ENCODE assay signal across 16 cellular contexts in genomic region chr7:46969303-46970130, GRCh38.
DNase-seq lines count a peak whose midpoint lies in the region; ATAC-seq, FAIRE-seq and TF ChIP-seq lines count a peak whose summit lies in the region.
"Had no signal": no experiment of that assay in that cellular context is flagged by ENCODE, and none has a peak within 500 bp of the region (broad histone marks: within the 10 kb centered on the region; RNA-seq: fewer than 3 reads in every experiment).

No MANE protein-coding gene starts in this region.

- no peak for TF ChIP-seq CTCF in Calu3 (IDR thresholded peaks at IDR 0.05; ENCODE audit: unreplicated experiment)
- no peak for TF ChIP-seq CTCF in colonic mucosa (IDR thresholded peaks at IDR 0.05)
- TF ChIP-seq CTCF in mucosa of descending colon (IDR thresholded peaks at IDR 0.05) = no peak
- no peak for TF ChIP-seq CTCF in brain microvascular endothelial cell (IDR thresholded peaks at IDR 0.05; ENCODE audit: low read depth, low read length, missing control alignments)
- TF ChIP-seq CTCF in suprapubic skin (IDR thresholded peaks at IDR 0.05) = no peak

- peaks cover 27% of the 10 kb centered on the region for H3K36me3 Mint-ChIP-seq in Calu3 (ENCODE audit: insufficient read depth, unreplicated experiment)

- H3K14ac ChIP-seq in trophoblast cell (ENCODE audit: low read length) = no peak overlapping the region

- TSS peak; percentile 93 for BruUV-seq in Calu3 (replicated peaks; lab: Mats Ljungman, UMichigan)

- H2BK12ac ChIP-seq in trophoblast cell (ENCODE audit: low read length) = no peak overlapping the region

- H3K27me3 Mint-ChIP-seq in Calu3 (ENCODE audit: unreplicated experiment) = no peaks in the 10 kb centered on the region
- H3K27me3 Mint-ChIP-seq: activated B cell treated with CpG ODN at 0.5 μM for 24 hours; activated naive CD4-positive, alpha-beta T cell treated with anti-CD3 and anti-CD28 coated beads, Interleukin-2, amount 50 U/mL, for 24 hours; B cell had no signal

- no peaks in the 10 kb centered on the region for H3K9me3 ChIP-seq in colonic mucosa
- H3K9me3 ChIP-seq in mucosa of descending colon = peaks cover 11% of the 10 kb centered on the region
- no peaks in the 10 kb centered on the region for H3K9me3 ChIP-seq in trophoblast cell (ENCODE audit: insufficient read depth, low read depth, low read length)
- no peaks in the 10 kb centered on the region for H3K9me3 ChIP-seq in suprapubic skin

- CTCF ChIA-PET in Calu3 (lab: Charles Lee) = interaction anchor here (0.8 to 1.5 kb wide), 4 partner anchors 14 to 131 kb away, joined by 3 to 4 read pairs (median 3); no protein-coding TSS in a partner anchor

- TF ChIP-seq POLR2A in suprapubic skin (IDR thresholded peaks at IDR 0.05) = no peak
- no peak for TF ChIP-seq POLR2A in GM12892 (IDR thresholded peaks at IDR 0.05; ENCODE audit: low read depth, low read length)

- H3K27ac ChIP-seq in colonic mucosa (peak overlapping the region; percentile 83), brain microvascular endothelial cell (no peak overlapping the region), trophoblast cell (ENCODE audit: low read depth, low read length) (no peak overlapping the region), suprapubic skin (no peak overlapping the region)
- H3K27ac ChIP-seq: esophagus muscularis mucosa had no signal

- no CpG with 5 or more reads among the region's 12 CpGs for WGBS in trophoblast cell (ENCODE audit: extremely low coverage, insufficient coverage, insufficient read length)
- WGBS in suprapubic skin = 77% methylated on average over 12 of the region's 12 CpGs

- H4K12ac ChIP-seq in trophoblast cell (ENCODE audit: low read depth, low read length) = no peak overlapping the region

- no peak for FAIRE-seq in GM12892 (lab: Jason Lieb, UNC)
- FAIRE-seq: colon had no signal

- intact Hi-C loops in Calu3 (cut with micrococcal nuclease; ENCODE audit: unreplicated experiment) (loop anchor here (1.0 to 10.0 kb wide), 8 partner anchors 37 to 1055 kb away; no protein-coding TSS in a partner anchor), colonic mucosa (cut with DNase I) (no loop called here), mucosa of descending colon (cut with DNase I, micrococcal nuclease) (no loop called here)

- H3K4me1 Mint-ChIP-seq in Calu3 (ENCODE audit: low read depth, unreplicated experiment) = peaks cover 54% of the 10 kb centered on the region
- H3K4me1 Mint-ChIP-seq: activated B cell treated with CpG ODN at 0.5 μM for 24 hours; activated naive CD4-positive, alpha-beta T cell treated with anti-CD3 and anti-CD28 coated beads, Interleukin-2, amount 50 U/mL, for 24 hours; B cell; GM23338 had no signal

- no peak overlapping the region for H2BK5ac ChIP-seq in trophoblast cell (ENCODE audit: low read depth, low read length, poor library complexity)

- H3K4me1 ChIP-seq in colonic mucosa (no peaks in the 10 kb centered on the region), mucosa of descending colon (ENCODE audit: low read depth) (no peaks in the 10 kb centered on the region), trophoblast cell (ENCODE audit: control insufficient read depth in 1 of 2, insufficient read depth in 2 of 2, low read length in 2 of 2) (no peaks in the 10 kb centered on the region), suprapubic skin (no peaks in the 10 kb centered on the region)
- H3K4me1 ChIP-seq: esophagus muscularis mucosa had no signal

- no peaks in the 10 kb centered on the region for H3K79me2 ChIP-seq in trophoblast cell (ENCODE audit: control insufficient read depth, insufficient read depth, low read length, poor library complexity)

- peak; percentile 71 for DNase-seq in Calu3
- DNase-seq in M059J (ENCODE audit: low read depth) = peak; percentile 69
- peak; percentile 68 for DNase-seq in colonic mucosa
- DNase-seq in mucosa of descending colon = peak in 2 of 3 donors; percentile 48 to 71
- DNase-seq in brain microvascular endothelial cell = no peak
- DNase-seq in trophoblast cell = no peak
- no peak for DNase-seq in suprapubic skin (ENCODE audit: low spot score in 2 of 2)
- no peak for DNase-seq in GM12892 (ENCODE audit: insufficient read length)
- DNase-seq: activated B cell treated with CpG ODN at 0.5 μM for 24 hours; activated CD8-positive, alpha-beta memory T cell treated with anti-CD3 and anti-CD28 coated beads, Interleukin-2, amount 50 U/mL, for 4 hours; stimulated activated CD4-positive, alpha-beta T cell treated with anti-CD3 and anti-CD28 coated beads, Interleukin-2, amount 100 ng/mL, for 48 hours had no signal

- H3K9me3 Mint-ChIP-seq in Calu3 (ENCODE audit: low read depth, unreplicated experiment) = peaks cover 11% of the 10 kb centered on the region

- TF ChIP-seq EP300 in suprapubic skin (IDR thresholded peaks at IDR 0.05) = no peak

- no peak overlapping the region for H3K4ac ChIP-seq in trophoblast cell (ENCODE audit: low read depth, low read length)

- H3K79me1 ChIP-seq in trophoblast cell (ENCODE audit: low read length) = peaks cover 2% of the 10 kb centered on the region

- H2AK5ac ChIP-seq in trophoblast cell (ENCODE audit: low read length) = no peak overlapping the region

- no peak overlapping the region for H3K18ac ChIP-seq in trophoblast cell (ENCODE audit: low read length)

- peak overlapping the region; percentile 100 for H3K27ac Mint-ChIP-seq in Calu3 (ENCODE audit: unreplicated experiment)
- H3K27ac Mint-ChIP-seq: activated B cell treated with CpG ODN at 0.5 μM for 24 hours; activated naive CD4-positive, alpha-beta T cell treated with anti-CD3 and anti-CD28 coated beads, Interleukin-2, amount 50 U/mL, for 24 hours; B cell had no signal

- H3K4me2 ChIP-seq in trophoblast cell (ENCODE audit: low read length) = no peak overlapping the region
- H3K4me2 ChIP-seq: GM23338 had no signal

- in situ Hi-C loops in brain microvascular endothelial cell (cut with HindIII; ENCODE audit: low pct_ligation_motif_present, low sequenced_read_pairs) = no loop called here

- no peak overlapping the region for H4K8ac ChIP-seq in trophoblast cell (ENCODE audit: low read depth, low read length)

- no peak overlapping the region for H3K23ac ChIP-seq in trophoblast cell (ENCODE audit: low read length)

- no peak overlapping the region for H2BK120ac ChIP-seq in trophoblast cell (ENCODE audit: insufficient read depth, low read length, poor library complexity)

- H3K36me3 ChIP-seq in colonic mucosa (no peaks in the 10 kb centered on the region), mucosa of descending colon (ENCODE audit: low read depth) (no peaks in the 10 kb centered on the region), brain microvascular endothelial cell (replicated peaks) (no peaks in the 10 kb centered on the region), trophoblast cell (ENCODE audit: control insufficient read depth in 1 of 2, insufficient read depth in 2 of 2, low read length in 2 of 2) (no peaks in the 10 kb centered on the region), suprapubic skin (no peaks in the 10 kb centered on the region)
- H3K36me3 ChIP-seq: esophagus muscularis mucosa had no signal

- peak overlapping the region; percentile 76 for H3K4me3 Mint-ChIP-seq in Calu3 (ENCODE audit: low read depth, unreplicated experiment)
- H3K4me3 Mint-ChIP-seq: activated B cell treated with CpG ODN at 0.5 μM for 24 hours; activated naive CD4-positive, alpha-beta T cell treated with anti-CD3 and anti-CD28 coated beads, Interleukin-2, amount 50 U/mL, for 24 hours; B cell; GM23338 had no signal

- peak; percentile 91 for ATAC-seq in mucosa of descending colon
- ATAC-seq: GM23338 had no signal

- no peak overlapping the region for H2AFZ ChIP-seq in trophoblast cell (ENCODE audit: insufficient read depth, low read length, poor library complexity)
- H2AFZ ChIP-seq: GM23338 had no signal

- peak overlapping the region in 1 of 2 donors; percentile 68 for H3K9ac ChIP-seq in colonic mucosa (ENCODE audit: low read depth in 2 of 2, low read length in 2 of 2)
- no peak overlapping the region for H3K9ac ChIP-seq in trophoblast cell (ENCODE audit: low read length)

- no peak overlapping the region for H4K91ac ChIP-seq in trophoblast cell (ENCODE audit: low read depth, low read length)

- H3K4me3 ChIP-seq in colonic mucosa (peak overlapping the region; percentile 22), mucosa of descending colon (no peak overlapping the region), brain microvascular endothelial cell (ENCODE audit: low read depth, low read length) (no peak overlapping the region), trophoblast cell (ENCODE audit: low read depth, low read length) (no peak overlapping the region), suprapubic skin (no peak overlapping the region)
- H3K4me3 ChIP-seq: esophagus muscularis mucosa, GM23338 had no signal

- no peaks in the 10 kb centered on the region for H3K27me3 ChIP-seq in colonic mucosa
- no peaks in the 10 kb centered on the region for H3K27me3 ChIP-seq in brain microvascular endothelial cell (replicated peaks)
- no peaks in the 10 kb centered on the region for H3K27me3 ChIP-seq in trophoblast cell (ENCODE audit: insufficient read depth, low read length)
- no peaks in the 10 kb centered on the region for H3K27me3 ChIP-seq in suprapubic skin
- H3K27me3 ChIP-seq: esophagus muscularis mucosa had no signal

Comparison
In these comparisons a context has a peak if more than half of its experiments do, and no peak if none do; other contexts are left out.
1. DNase-seq: peak in Calu3 (single experiment), M059J (single experiment), colonic mucosa (single experiment) and mucosa of descending colon (2 of 3); none in brain microvascular endothelial cell (single experiment), trophoblast cell (0 of 2), suprapubic skin (0 of 2) and GM12892 (single experiment).